8 cellular contexts compared by ENCODE assay signal in the genomic region with DNA sequence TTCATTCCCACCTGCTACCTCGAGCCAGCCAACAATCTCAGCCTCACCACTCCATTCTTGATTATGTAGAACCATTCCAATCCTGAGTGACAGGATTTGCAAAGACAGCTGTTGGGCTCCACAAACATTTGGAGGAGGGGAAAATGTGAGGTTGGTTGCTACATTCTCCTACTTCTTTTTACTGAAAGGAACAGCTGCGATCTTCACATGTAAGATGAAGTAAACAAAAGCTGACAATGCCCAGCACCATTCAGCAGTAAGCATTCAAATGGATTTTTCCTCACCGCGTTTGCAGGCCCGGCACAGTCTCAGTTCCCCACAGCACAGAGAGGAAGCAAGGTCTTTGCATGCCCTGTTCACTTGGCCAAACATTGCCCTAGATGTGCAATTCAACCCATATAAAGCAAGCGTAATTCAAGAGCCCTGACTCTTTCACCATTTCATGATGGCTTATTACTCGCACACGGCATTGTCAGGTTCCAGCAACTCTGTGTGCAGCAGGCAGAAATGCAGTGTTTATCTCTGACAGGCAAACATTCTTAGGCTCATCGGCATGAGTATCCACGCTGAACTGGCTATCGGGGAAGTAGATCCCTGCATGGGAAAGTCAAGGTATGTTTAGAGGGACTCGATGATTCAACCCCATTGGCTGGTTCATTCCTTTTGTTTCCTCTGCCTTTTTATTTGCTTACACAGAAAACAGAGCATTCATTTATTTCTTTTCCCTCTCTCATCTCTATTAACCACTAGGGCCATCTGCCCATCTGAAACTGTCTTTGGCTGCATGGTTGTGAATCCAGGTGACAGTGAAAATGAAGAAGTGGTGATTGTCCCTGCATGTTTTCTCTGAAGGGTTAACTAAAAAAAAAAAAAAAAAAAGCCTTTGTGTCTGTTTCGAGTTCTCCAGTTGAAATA.
A peak's percentile ranks its signal among the peaks of the same experiment; 100 is the strongest.
DNase-seq lines count a peak whose midpoint lies in the region; ATAC-seq lines count a peak whose summit lies in the region.

No MANE protein-coding gene starts in this region.

- ATAC-seq in GM19043 (IDR thresholded peaks at IDR 0.05; ENCODE audit: low read depth, unreplicated experiment) = peak; percentile 40
- peak; percentile 32 for ATAC-seq in HG02981 (IDR thresholded peaks at IDR 0.05; ENCODE audit: unreplicated experiment)

- peak; percentile 67 for DNase-seq in NOMO-1 treated with dmso at 0.1 percent for 144 hours (lab: John Stamatoyannopoulos, UW; ENCODE audit: unreplicated experiment)
- DNase-seq in inferior parietal cortex (ENCODE audit: extremely low spot score) = peak; percentile 29
- DNase-seq in activated CD8-positive, alpha-beta memory T cell treated with anti-CD3 and anti-CD28 coated beads, Interleukin-2, amount 50 U/mL, for 4 hours = no peak
- DNase-seq in SW480 (ENCODE audit: low spot score) = no peak
- DNase-seq in NCI-H1417 treated with DMSO at 0.1 percent for 48 hours (lab: John Stamatoyannopoulos, UW) = no peak
- no peak for DNase-seq in NCI-H2081 (lab: John Stamatoyannopoulos, UW)

Comparison
In these comparisons a context has a peak if more than half of its experiments do, and no peak if none do; other contexts are left out.
1. DNase-seq: peak in NOMO-1 treated with dmso at 0.1 percent for 144 hours (single experiment) and inferior parietal cortex (single experiment); none in activated CD8-positive, alpha-beta memory T cell treated with anti-CD3 and anti-CD28 coated beads, Interleukin-2, amount 50 U/mL, for 4 hours (single experiment), SW480 (single experiment), NCI-H1417 treated with DMSO at 0.1 percent for 48 hours (single experiment) and NCI-H2081 (0 of 2).